In genomic region chr1:225465793-225466517, GRCh38 we compare ENCODE assay signal across 1 cellular context.
TF ChIP-seq lines count a peak whose summit lies in the region.

No MANE protein-coding gene starts in this region.

TF ChIP-seq in GM23338, 12 proteins besides CTCF, POLR2A, EP300 and RAD21 (continued from another document):
- no peak for TF ChIP-seq ZNF462 (CRISPR knock-in tag; IDR thresholded peaks at IDR 0.05)
- TF ChIP-seq ZNF114 (CRISPR knock-in tag; IDR thresholded peaks at IDR 0.05) = no peak
- no peak for TF ChIP-seq REST (IDR thresholded peaks at IDR 0.05; ENCODE audit: unreplicated experiment)
- no peak for TF ChIP-seq POLR2AphosphoS5 (IDR thresholded peaks at IDR 0.05; ENCODE audit: low read depth)
- no peak for TF ChIP-seq ZNF331 (CRISPR knock-in tag; IDR thresholded peaks at IDR 0.05; ENCODE audit: low read depth)
- TF ChIP-seq NANOG (IDR thresholded peaks at IDR 0.05; ENCODE audit: borderline replicate concordance) = no peak
- TF ChIP-seq STAT1 (IDR thresholded peaks at IDR 0.05; ENCODE audit: unreplicated experiment) = no peak
- TF ChIP-seq CREB1 (CRISPR knock-in tag; IDR thresholded peaks at IDR 0.05; ENCODE audit: low read depth) = no peak
- no peak for TF ChIP-seq EZH2phosphoT487 (IDR thresholded peaks at IDR 0.05; ENCODE audit: unreplicated experiment)
- TF ChIP-seq EZH2 (IDR thresholded peaks at IDR 0.05; ENCODE audit: low read depth, unreplicated experiment) = no peak
- TF ChIP-seq JUNB (IDR thresholded peaks at IDR 0.05; ENCODE audit: unreplicated experiment) = no peak
